In genomic region chr7:134605978-134606923, GRCh38 we compare ENCODE assay signal across 9 cellular contexts. TPM values are rescaled to one million over a fixed set of nuclear protein-coding genes. Genes with fewer than 3 reads are reported as not detected.
DNase-seq lines count a peak whose midpoint lies in the region; ATAC-seq, FAIRE-seq and TF ChIP-seq lines count a peak whose summit lies in the region.
"Had no signal": no experiment of that assay in that cellular context is flagged by ENCODE, and none has a peak within 500 bp of the region (broad histone marks: within the 10 kb centered on the region; RNA-seq: fewer than 3 reads in every experiment).

No MANE protein-coding gene starts in this region.

- H3K4me2 ChIP-seq in K562 (ENCODE audit: insufficient read depth, low read length), result no peak overlapping the region

- FAIRE-seq in H54 (lab: Jason Lieb, UNC) (no peak), K562 (lab: Jason Lieb, UNC) (peak; percentile 87)
- FAIRE-seq: endometrium had no signal

- CTCF ChIA-PET in K562 (lab: Yijun Ruan, JAX; ENCODE audit: low intra/inter-chr PET ratio), result interaction anchor here (0.6 to 3.8 kb wide), 9 partner anchors 41 to 780 kb away, joined by 3 to 32 read pairs (median 10); partner anchors contain the start of gene AKR1B15

- no peak for TF ChIP-seq EP300 in K562 (IDR thresholded peaks at IDR 0.05; ENCODE audit: low read length)

- no peaks in the 10 kb centered on the region for H3K36me3 ChIP-seq in K562 (ENCODE audit: control insufficient read depth, insufficient read depth, low read length)

- POLR2A ChIA-PET in K562 (lab: Yijun Ruan, JAX), result interaction anchor here (0.6 kb wide), 1 partner anchor 7 kb away, joined by 3 read pairs; no protein-coding TSS in a partner anchor

- no peak overlapping the region for H2AFZ ChIP-seq in K562 (ENCODE audit: low read depth, low read length)

- H3K9ac ChIP-seq in K562 (ENCODE audit: insufficient read depth in 1 of 2, low read depth in 2 of 2, low read length in 2 of 2), result no peak overlapping the region

- peak; percentile 90 to 97 (median 95) for TF ChIP-seq CTCF in K562 (IDR thresholded peaks at IDR 0.05 in 2 of 3, conservative IDR thresholded peaks at IDR 0.05 in 1 of 3; ENCODE audit: insufficient read depth in 2 of 3, low read depth in 1 of 3, low read length in 3 of 3)

- peak; percentile 83 to 85 for TF ChIP-seq RAD21 in K562 (CRISPR knock-in tag; conservative IDR thresholded peaks at IDR 0.05 in 1 of 2, IDR thresholded peaks at IDR 0.05 in 1 of 2)

- peaks cover 9 to 21% of the 10 kb centered on the region in 2 experiments for H3K27me3 ChIP-seq in K562 (ENCODE audit: control insufficient read depth in 2 of 2, insufficient read depth in 2 of 2, low read length in 2 of 2)

- H3K4me1 ChIP-seq in K562 (replicated peaks in 1 of 2; ENCODE audit: control insufficient read depth in 2 of 2, insufficient read depth in 2 of 2, low read length in 2 of 2), result no peaks in the 10 kb centered on the region

- no peaks in the 10 kb centered on the region for H3K9me1 ChIP-seq in K562 (ENCODE audit: control insufficient read depth, insufficient read depth, low read length)

- H3K4me3 ChIP-seq in K562, result no peak overlapping the region

- no TSS peak for BruUV-seq in K562 (replicated peaks; lab: Mats Ljungman, UMichigan)

- 7% methylated on average over 14 of the region's 14 CpGs for WGBS in K562 (ENCODE audit: insufficient coverage, low coverage, missing lambda C conversion rate)

- TF ChIP-seq POLR2A in H54 (IDR thresholded peaks at IDR 0.05; ENCODE audit: low read depth, low read length) (no peak), K562 (conservative IDR thresholded peaks at IDR 0.05) (no peak)

- DNase-seq in ELF-1 (ENCODE audit: low read depth, low spot score) (peak; percentile 49), H54 (ENCODE audit: insufficient read length, low spot score) (peak; percentile 15), NCI-H1105 (lab: John Stamatoyannopoulos, UW) (peak; percentile 33), UCSD-AML1 (lab: John Stamatoyannopoulos, UW; ENCODE audit: unreplicated experiment) (peak; percentile 8), K562 (ENCODE audit: extremely low read depth in 1 of 4, low spot score in 3 of 4) (peak; percentile 73 to 87 (median 81)), iPS-NIHi7 (ENCODE audit: extremely low spot score) (peak; percentile 67), cortex of kidney (lab: John Stamatoyannopoulos, UW) (no peak)
- peak; percentile 15 to 49 (median 42) for DNase-seq in stimulated activated CD4-positive, alpha-beta T cell treated with anti-CD3 and anti-CD28 coated beads, Interleukin-12 subunit alpha, Interleukin-12 subunit beta, amount 100 ng/mL, for 48 hours (ENCODE audit: low read depth in 2 of 3, low spot score in 1 of 3)

- H3K9me3 ChIP-seq in K562 (replicated peaks; ENCODE audit: control insufficient read depth, insufficient read depth, low read depth, low read length), result no peaks in the 10 kb centered on the region

- intact Hi-C loops in K562 (cut with micrococcal nuclease), result loop anchor here (1.0 to 2.0 kb wide), 5 partner anchors 51 to 174 kb away; no protein-coding TSS in a partner anchor

- peaks cover 3% of the 10 kb centered on the region for H4K20me1 ChIP-seq in K562 (replicated peaks; ENCODE audit: control insufficient read depth, insufficient read depth, low read length)

- H3K79me2 ChIP-seq in K562 (ENCODE audit: control insufficient read depth, insufficient read depth, low read length), result no peaks in the 10 kb centered on the region

- ATAC-seq in K562, result peak; percentile 98

- no peak overlapping the region for H3K27ac ChIP-seq in K562 (ENCODE audit: extremely low read depth, low read depth, low read length)

- in situ Hi-C loops in K562 (cut with MboI), result no loop called here

TF ChIP-seq in K562, 482 proteins besides CTCF, POLR2A, EP300 and RAD21 (continues in another document):
- no peak for TF ChIP-seq HNRNPL (IDR thresholded peaks at IDR 0.05; ENCODE audit: low read depth, low read length)
- TF ChIP-seq RFX1 (IDR thresholded peaks at IDR 0.05), result 0 out of 2 replicates have a peak, but pooled peaks have one; percentile 12
- no peak for TF ChIP-seq HDAC8 (tag; IDR thresholded peaks at IDR 0.05)
- TF ChIP-seq PRDM10 (IDR thresholded peaks at IDR 0.05; ENCODE audit: partially characterized antibody), result no peak
- peak; percentile 16; the same call in 1 of the 2 replicates for TF ChIP-seq JUND (IDR thresholded peaks at IDR 0.05; ENCODE audit: borderline replicate concordance, low read depth, low read length)
- no peak for TF ChIP-seq JUND (tag; IDR thresholded peaks at IDR 0.05; ENCODE audit: borderline replicate concordance, low read depth, low read length)
- TF ChIP-seq DEAF1 (CRISPR knock-in tag; IDR thresholded peaks at IDR 0.05), result peak; percentile 87

RNA-seq across cellular contexts. Expression of gene BPGM, which starts 40.4 kb away (rescaled TPM):
- total RNA-seq in K562 (2011; cell fraction: chromatin; rRNA removed; ENCODE audit: low replicate concordance), result 11.3 and 14.7 TPM in 2 replicates
- 5.7 and 7.1 TPM in 2 replicates for total RNA-seq in K562 (2011; cell fraction: nucleolus; rRNA removed)
- 7.7 and 8.3 TPM in 2 replicates for total RNA-seq in K562 (2011; cell fraction: nucleoplasm; rRNA removed)
- total RNA-seq in K562 (2014; rRNA removed) (16.2 and 17.1 TPM in 2 replicates), K562 (2014; rRNA removed; fragmentation: Illumina TruSeq; extraction: Trizol) (21.2 and 22.3 TPM in 2 replicates), K562 (2015; rRNA removed; fragmentation: Illumina TruSeq; extraction: Trizol) (16.3 and 17.7 TPM in 2 replicates), K562 (2021) (14.1 and 15.7 TPM in 2 replicates)
- polyA plus RNA-seq in K562 (2011; rRNA removed) (18.0 and 24.1 TPM in 2 replicates), K562 (2014; fragmentation: Illumina TruSeq; extraction: Trizol) (23.3 and 25.3 TPM in 2 replicates), K562 (2014; fragmentation: Nextera tagmentation; extraction: Ambion mirVana) (10 to 100 TPM; 33.0 to 46.1 TPM), K562 (2014; rRNA removed) (17.0 and 20.3 TPM in 2 replicates)
- polyA plus RNA-seq in K562 (2011; cell fraction: cytosol; rRNA removed), result 6.4 and 13.1 TPM in 2 replicates
- polyA plus RNA-seq in K562 (2011; cell fraction: nucleus; rRNA removed), result 3.6 and 6.0 TPM in 2 replicates
- 12.3 and 13.9 TPM in 2 replicates for polyA plus RNA-seq in K562 (2012)
- 18.3 and 19.4 TPM in 2 replicates for polyA minus RNA-seq in K562 (2011; rRNA and poly(A)+ RNA removed)
- polyA minus RNA-seq in K562 (2011; cell fraction: cytosol; rRNA and poly(A)+ RNA removed), result 3.6 and 6.2 TPM in 2 replicates
- polyA minus RNA-seq in K562 (2011; cell fraction: nucleus; rRNA and poly(A)+ RNA removed), result 4.3 and 6.8 TPM in 2 replicates

RNA-seq across cellular contexts. Expression of gene AKR1B15, which starts 57.3 kb away (rescaled TPM):
- not detected in 2 replicates for total RNA-seq in K562 (2011; cell fraction: chromatin; rRNA removed; ENCODE audit: low replicate concordance)
- total RNA-seq in K562 (2011; cell fraction: nucleolus; rRNA removed), result not detected in 2 replicates
- not detected in 2 replicates for total RNA-seq in K562 (2011; cell fraction: nucleoplasm; rRNA removed)
- total RNA-seq in K562 (2014; rRNA removed) (not detected in 2 replicates), K562 (2014; rRNA removed; fragmentation: Illumina TruSeq; extraction: Trizol) (not detected in 2 replicates), K562 (2015; rRNA removed; fragmentation: Illumina TruSeq; extraction: Trizol) (not detected in 2 replicates), K562 (2021) (not detected in 2 replicates)
- polyA plus RNA-seq in K562 (2011; rRNA removed) (not detected in 2 replicates), K562 (2014; fragmentation: Illumina TruSeq; extraction: Trizol) (not detected in 2 replicates), K562 (2014; fragmentation: Nextera tagmentation; extraction: Ambion mirVana) (not detected), K562 (2014; rRNA removed) (not detected in 2 replicates)
- polyA plus RNA-seq in K562 (2011; cell fraction: cytosol; rRNA removed), result not detected in 2 replicates
- polyA plus RNA-seq in K562 (2011; cell fraction: nucleus; rRNA removed), result not detected in 2 replicates
- not detected in 2 replicates for polyA plus RNA-seq in K562 (2012)
- not detected in 2 replicates for polyA minus RNA-seq in K562 (2011; rRNA and poly(A)+ RNA removed)
- not detected in 2 replicates for polyA minus RNA-seq in K562 (2011; cell fraction: cytosol; rRNA and poly(A)+ RNA removed)
- not detected in 2 replicates for polyA minus RNA-seq in K562 (2011; cell fraction: nucleus; rRNA and poly(A)+ RNA removed)
